Comparison of ENCODE assay signal across 3 cellular contexts in the genomic region with DNA sequence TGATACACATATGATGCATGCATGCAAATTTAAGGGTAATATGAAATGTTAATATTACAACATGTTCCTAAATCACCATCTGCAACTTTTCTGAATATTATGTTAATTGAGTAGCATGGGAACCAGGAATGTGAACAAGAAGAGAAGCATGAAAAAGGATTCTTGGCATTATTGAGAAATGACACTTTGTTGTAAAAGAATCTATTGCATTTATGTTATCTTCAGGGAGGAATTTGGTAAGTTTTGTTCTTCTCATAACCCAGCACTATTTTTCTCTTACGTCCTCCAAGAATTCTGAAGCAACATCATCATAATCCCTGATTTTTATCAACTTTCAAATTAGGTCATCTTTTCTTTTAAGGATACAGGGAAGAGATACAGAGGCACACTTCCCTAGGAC.
TF ChIP-seq lines count a peak whose summit lies in the region.

No MANE protein-coding gene starts in this region.

TF ChIP-seq in SK-N-SH treated with all-trans-retinoic acid at 6 μM for 48 hours, 23 proteins besides CTCF, POLR2A, EP300 and RAD21 (continued from another document):
- TF ChIP-seq, protein P1, sequence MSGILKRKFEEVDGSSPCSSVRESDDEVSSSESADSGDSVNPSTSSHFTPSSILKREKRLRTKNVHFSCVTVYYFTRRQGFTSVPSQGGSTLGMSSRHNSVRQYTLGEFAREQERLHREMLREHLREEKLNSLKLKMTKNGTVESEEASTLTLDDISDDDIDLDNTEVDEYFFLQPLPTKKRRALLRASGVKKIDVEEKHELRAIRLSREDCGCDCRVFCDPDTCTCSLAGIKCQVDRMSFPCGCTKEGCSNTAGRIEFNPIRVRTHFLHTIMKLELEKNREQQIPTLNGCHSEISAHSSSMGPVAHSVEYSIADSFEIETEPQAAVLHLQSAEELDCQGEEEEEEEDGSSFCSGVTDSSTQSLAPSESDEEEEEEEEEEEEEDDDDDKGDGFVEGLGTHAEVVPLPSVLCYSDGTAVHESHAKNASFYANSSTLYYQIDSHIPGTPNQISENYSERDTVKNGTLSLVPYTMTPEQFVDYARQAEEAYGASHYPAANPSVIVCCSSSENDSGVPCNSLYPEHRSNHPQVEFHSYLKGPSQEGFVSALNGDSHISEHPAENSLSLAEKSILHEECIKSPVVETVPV (CRISPR knock-in tag; IDR thresholded peaks at IDR 0.05), result no peak
- TF ChIP-seq CREB5 (CRISPR knock-in tag; IDR thresholded peaks at IDR 0.05; ENCODE audit: low read depth), result no peak; the same call in 1 of the 2 replicates

TF ChIP-seq in SK-N-SH, 30 proteins besides CTCF, POLR2A, EP300 and RAD21 (continued from another document):
- TF ChIP-seq NFIC (IDR thresholded peaks at IDR 0.05; ENCODE audit: borderline replicate concordance), result no peak

TF ChIP-seq in K562, 482 proteins besides CTCF, POLR2A, EP300 and RAD21 (continued from another document):
- TF ChIP-seq, protein P2, sequence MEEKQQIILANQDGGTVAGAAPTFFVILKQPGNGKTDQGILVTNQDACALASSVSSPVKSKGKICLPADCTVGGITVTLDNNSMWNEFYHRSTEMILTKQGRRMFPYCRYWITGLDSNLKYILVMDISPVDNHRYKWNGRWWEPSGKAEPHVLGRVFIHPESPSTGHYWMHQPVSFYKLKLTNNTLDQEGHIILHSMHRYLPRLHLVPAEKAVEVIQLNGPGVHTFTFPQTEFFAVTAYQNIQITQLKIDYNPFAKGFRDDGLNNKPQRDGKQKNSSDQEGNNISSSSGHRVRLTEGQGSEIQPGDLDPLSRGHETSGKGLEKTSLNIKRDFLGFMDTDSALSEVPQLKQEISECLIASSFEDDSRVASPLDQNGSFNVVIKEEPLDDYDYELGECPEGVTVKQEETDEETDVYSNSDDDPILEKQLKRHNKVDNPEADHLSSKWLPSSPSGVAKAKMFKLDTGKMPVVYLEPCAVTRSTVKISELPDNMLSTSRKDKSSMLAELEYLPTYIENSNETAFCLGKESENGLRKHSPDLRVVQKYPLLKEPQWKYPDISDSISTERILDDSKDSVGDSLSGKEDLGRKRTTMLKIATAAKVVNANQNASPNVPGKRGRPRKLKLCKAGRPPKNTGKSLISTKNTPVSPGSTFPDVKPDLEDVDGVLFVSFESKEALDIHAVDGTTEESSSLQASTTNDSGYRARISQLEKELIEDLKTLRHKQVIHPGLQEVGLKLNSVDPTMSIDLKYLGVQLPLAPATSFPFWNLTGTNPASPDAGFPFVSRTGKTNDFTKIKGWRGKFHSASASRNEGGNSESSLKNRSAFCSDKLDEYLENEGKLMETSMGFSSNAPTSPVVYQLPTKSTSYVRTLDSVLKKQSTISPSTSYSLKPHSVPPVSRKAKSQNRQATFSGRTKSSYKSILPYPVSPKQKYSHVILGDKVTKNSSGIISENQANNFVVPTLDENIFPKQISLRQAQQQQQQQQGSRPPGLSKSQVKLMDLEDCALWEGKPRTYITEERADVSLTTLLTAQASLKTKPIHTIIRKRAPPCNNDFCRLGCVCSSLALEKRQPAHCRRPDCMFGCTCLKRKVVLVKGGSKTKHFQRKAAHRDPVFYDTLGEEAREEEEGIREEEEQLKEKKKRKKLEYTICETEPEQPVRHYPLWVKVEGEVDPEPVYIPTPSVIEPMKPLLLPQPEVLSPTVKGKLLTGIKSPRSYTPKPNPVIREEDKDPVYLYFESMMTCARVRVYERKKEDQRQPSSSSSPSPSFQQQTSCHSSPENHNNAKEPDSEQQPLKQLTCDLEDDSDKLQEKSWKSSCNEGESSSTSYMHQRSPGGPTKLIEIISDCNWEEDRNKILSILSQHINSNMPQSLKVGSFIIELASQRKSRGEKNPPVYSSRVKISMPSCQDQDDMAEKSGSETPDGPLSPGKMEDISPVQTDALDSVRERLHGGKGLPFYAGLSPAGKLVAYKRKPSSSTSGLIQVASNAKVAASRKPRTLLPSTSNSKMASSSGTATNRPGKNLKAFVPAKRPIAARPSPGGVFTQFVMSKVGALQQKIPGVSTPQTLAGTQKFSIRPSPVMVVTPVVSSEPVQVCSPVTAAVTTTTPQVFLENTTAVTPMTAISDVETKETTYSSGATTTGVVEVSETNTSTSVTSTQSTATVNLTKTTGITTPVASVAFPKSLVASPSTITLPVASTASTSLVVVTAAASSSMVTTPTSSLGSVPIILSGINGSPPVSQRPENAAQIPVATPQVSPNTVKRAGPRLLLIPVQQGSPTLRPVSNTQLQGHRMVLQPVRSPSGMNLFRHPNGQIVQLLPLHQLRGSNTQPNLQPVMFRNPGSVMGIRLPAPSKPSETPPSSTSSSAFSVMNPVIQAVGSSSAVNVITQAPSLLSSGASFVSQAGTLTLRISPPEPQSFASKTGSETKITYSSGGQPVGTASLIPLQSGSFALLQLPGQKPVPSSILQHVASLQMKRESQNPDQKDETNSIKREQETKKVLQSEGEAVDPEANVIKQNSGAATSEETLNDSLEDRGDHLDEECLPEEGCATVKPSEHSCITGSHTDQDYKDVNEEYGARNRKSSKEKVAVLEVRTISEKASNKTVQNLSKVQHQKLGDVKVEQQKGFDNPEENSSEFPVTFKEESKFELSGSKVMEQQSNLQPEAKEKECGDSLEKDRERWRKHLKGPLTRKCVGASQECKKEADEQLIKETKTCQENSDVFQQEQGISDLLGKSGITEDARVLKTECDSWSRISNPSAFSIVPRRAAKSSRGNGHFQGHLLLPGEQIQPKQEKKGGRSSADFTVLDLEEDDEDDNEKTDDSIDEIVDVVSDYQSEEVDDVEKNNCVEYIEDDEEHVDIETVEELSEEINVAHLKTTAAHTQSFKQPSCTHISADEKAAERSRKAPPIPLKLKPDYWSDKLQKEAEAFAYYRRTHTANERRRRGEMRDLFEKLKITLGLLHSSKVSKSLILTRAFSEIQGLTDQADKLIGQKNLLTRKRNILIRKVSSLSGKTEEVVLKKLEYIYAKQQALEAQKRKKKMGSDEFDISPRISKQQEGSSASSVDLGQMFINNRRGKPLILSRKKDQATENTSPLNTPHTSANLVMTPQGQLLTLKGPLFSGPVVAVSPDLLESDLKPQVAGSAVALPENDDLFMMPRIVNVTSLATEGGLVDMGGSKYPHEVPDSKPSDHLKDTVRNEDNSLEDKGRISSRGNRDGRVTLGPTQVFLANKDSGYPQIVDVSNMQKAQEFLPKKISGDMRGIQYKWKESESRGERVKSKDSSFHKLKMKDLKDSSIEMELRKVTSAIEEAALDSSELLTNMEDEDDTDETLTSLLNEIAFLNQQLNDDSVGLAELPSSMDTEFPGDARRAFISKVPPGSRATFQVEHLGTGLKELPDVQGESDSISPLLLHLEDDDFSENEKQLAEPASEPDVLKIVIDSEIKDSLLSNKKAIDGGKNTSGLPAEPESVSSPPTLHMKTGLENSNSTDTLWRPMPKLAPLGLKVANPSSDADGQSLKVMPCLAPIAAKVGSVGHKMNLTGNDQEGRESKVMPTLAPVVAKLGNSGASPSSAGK (IDR thresholded peaks at IDR 0.05), result no peak
- TF ChIP-seq BACH1 (tag; IDR thresholded peaks at IDR 0.05), result no peak
- no peak for TF ChIP-seq TEAD4 (IDR thresholded peaks at IDR 0.05; ENCODE audit: low read length)
- TF ChIP-seq TEAD4 (CRISPR knock-in tag; IDR thresholded peaks at IDR 0.05; ENCODE audit: borderline replicate concordance), result no peak
- TF ChIP-seq E2F3 (CRISPR knock-in tag; IDR thresholded peaks at IDR 0.05), result no peak
- TF ChIP-seq RBM14 (IDR thresholded peaks at IDR 0.05; ENCODE audit: borderline replicate concordance, insufficient read depth, low read depth, low read length), result no peak
- no peak for TF ChIP-seq ZNF445 (CRISPR knock-in tag; IDR thresholded peaks at IDR 0.05; ENCODE audit: low read depth)
- no peak for TF ChIP-seq ZNF3 (CRISPR knock-in tag; IDR thresholded peaks at IDR 0.05)
- no peak for TF ChIP-seq KAT2B (IDR thresholded peaks at IDR 0.05; ENCODE audit: low read depth, low read length)
- no peak for TF ChIP-seq HIVEP1 (CRISPR knock-in tag; IDR thresholded peaks at IDR 0.05)
- TF ChIP-seq ASH1L (IDR thresholded peaks at IDR 0.05; ENCODE audit: borderline replicate concordance, low read depth, partially characterized antibody), result no peak
